ENCODE assay signal across 24 cellular contexts in genomic region chr9:109383356-109383755, GRCh38.
"Had no signal": no experiment of that assay in that cellular context is flagged by ENCODE, and none has a peak within 500 bp of the region (broad histone marks: within the 10 kb centered on the region; RNA-seq: fewer than 3 reads in every experiment).

No MANE protein-coding gene starts in this region.

- H3K9ac ChIP-seq: neural progenitor cell, parathyroid adenoma had no signal

- H3K4me2 ChIP-seq: neural progenitor cell had no signal

- H3K27ac ChIP-seq: colonic mucosa, esophagus squamous epithelium, heart right ventricle, left lung, neural progenitor cell, parathyroid adenoma, right atrium auricular region, thoracic aorta, tibial nerve, upper lobe of right lung, vagina had no signal

- H3K4me1 ChIP-seq: colonic mucosa, esophagus squamous epithelium, heart right ventricle, left lung, neural progenitor cell, parathyroid adenoma, right atrium auricular region, tibial nerve, upper lobe of right lung, vagina had no signal

- ATAC-seq: left lung; mucosa of descending colon; naive thymus-derived CD4-positive, alpha-beta T cell; sciatic nerve; stimulated activated effector memory CD8-positive, alpha-beta T cell treated with anti-CD3 and anti-CD28 coated beads, Interleukin-12 subunit alpha, Interleukin-12 subunit beta, amount 100 ng/mL, for 72 hours; upper lobe of right lung had no signal

- H3K27me3 ChIP-seq: colonic mucosa, heart right ventricle, left lung, neural progenitor cell, right atrium auricular region, tibial nerve, upper lobe of right lung, vagina had no signal

- H3K4me3 ChIP-seq: colonic mucosa, esophagus squamous epithelium, heart right ventricle, left lung, mucosa of descending colon, neural progenitor cell, right atrium auricular region, thoracic aorta, tibial nerve, upper lobe of right lung, vagina had no signal

- H2AFZ ChIP-seq: neural progenitor cell, parathyroid adenoma had no signal

- H3K79me2 ChIP-seq: parathyroid adenoma had no signal

- H3K9me3 ChIP-seq: colonic mucosa, esophagus squamous epithelium, heart right ventricle, left lung, mucosa of descending colon, right atrium auricular region, thoracic aorta, tibial nerve, upper lobe of right lung, vagina had no signal

- H3K36me3 ChIP-seq: neural progenitor cell, tibial nerve had no signal

- DNase-seq: colonic mucosa; effector memory CD4-positive, alpha-beta T cell; esophagus squamous epithelium; foreskin melanocyte; glutamatergic neuron; heart right ventricle; hippocampal formation; immature natural killer cell; left lung; mesenchymal stem cell; mucosa of descending colon; naive thymus-derived CD4-positive, alpha-beta T cell; stimulated activated CD4-positive, alpha-beta T cell treated with anti-CD3 and anti-CD28 coated beads, Interleukin-2, amount 100 ng/mL, for 24 hours; stimulated activated CD4-positive, alpha-beta T cell treated with anti-CD3 and anti-CD28 coated beads, Interleukin-4, amount 100 ng/mL, for 24 hours; stimulated activated naive CD4-positive, alpha-beta T cell treated with Interleukin-2 at 50 U/mL for 16 hours; upper lobe of right lung had no signal
